ENCODE assay signal across 8 cellular contexts in genomic region chr15:66388057-66388363, GRCh38. TPM values are rescaled to one million over a fixed set of nuclear protein-coding genes. Genes with fewer than 3 reads are reported as not detected.
DNase-seq lines count a peak whose midpoint lies in the region; ATAC-seq lines count a peak whose summit lies in the region.

No MANE protein-coding gene starts in this region.

- peak overlapping the region; percentile 79 to 95 (median 89) for H3K4me3 ChIP-seq in subcutaneous abdominal adipose tissue (ENCODE audit: low read depth in 1 of 5, low read length in 5 of 5)

- ATAC-seq in activated naive CD4-positive, alpha-beta T cell treated with anti-CD3 and anti-CD28 coated beads, Interleukin-2, amount 50 U/mL, for 72 hours: no peak
- no peak for ATAC-seq in GM18517 (IDR thresholded peaks at IDR 0.05; ENCODE audit: unreplicated experiment)

- H3K27me3 Mint-ChIP-seq in T-helper 2 cell treated with Interferon-gamma antibody and Interleukin-4, amounts not matched to agents 5 μg/mL and 100 μg/mL, for 36 hours (ENCODE audit: low read depth): no peaks in the 10 kb centered on the region
- peaks cover 4 to 16% (median 6%) of the 10 kb centered on the region in 3 donors for H3K27me3 Mint-ChIP-seq in immature natural killer cell (ENCODE audit: low read depth in 3 of 3)

- H3K4me1 ChIP-seq in subcutaneous abdominal adipose tissue (ENCODE audit: control insufficient read depth in 5 of 5, insufficient read depth in 5 of 5, low read length in 5 of 5): peaks cover 6 to 45% (median 43%) of the 10 kb centered on the region in 5 donors

- peaks cover 29% of the 10 kb centered on the region for H3K36me3 Mint-ChIP-seq in T-helper 2 cell treated with Interferon-gamma antibody and Interleukin-4, amounts not matched to agents 5 μg/mL and 100 μg/mL, for 36 hours (ENCODE audit: low read depth)
- H3K36me3 Mint-ChIP-seq in activated naive CD4-positive, alpha-beta T cell treated with anti-CD3 and anti-CD28 coated beads, Interleukin-2, amount 50 U/mL, for 72 hours: peaks cover 17 to 47% of the 10 kb centered on the region in 2 donors
- H3K36me3 Mint-ChIP-seq in immature natural killer cell: peaks cover 0 to 5% (median 0%) of the 10 kb centered on the region in 3 donors

- H3K27ac Mint-ChIP-seq in T-helper 2 cell treated with Interferon-gamma antibody and Interleukin-4, amounts not matched to agents 5 μg/mL and 100 μg/mL, for 36 hours: peak overlapping the region; percentile 83
- peak overlapping the region; percentile 89 to 90 for H3K27ac Mint-ChIP-seq in activated naive CD4-positive, alpha-beta T cell treated with anti-CD3 and anti-CD28 coated beads, Interleukin-2, amount 50 U/mL, for 72 hours
- peak overlapping the region; percentile 84 to 93 (median 86) for H3K27ac Mint-ChIP-seq in immature natural killer cell

- peak overlapping the region; percentile 87 to 98 (median 90) for H3K9ac ChIP-seq in subcutaneous abdominal adipose tissue (ENCODE audit: low read length in 5 of 5)

- H3K36me3 ChIP-seq in subcutaneous abdominal adipose tissue (ENCODE audit: control insufficient read depth in 5 of 5, insufficient read depth in 5 of 5, low read length in 5 of 5): peaks cover 0 to 4% (median 0%) of the 10 kb centered on the region in 5 donors

- H3K27ac ChIP-seq in subcutaneous abdominal adipose tissue (ENCODE audit: low read depth, low read length): peak overlapping the region; percentile 94

- no peaks in the 10 kb centered on the region for H3K27me3 ChIP-seq in subcutaneous abdominal adipose tissue (ENCODE audit: control insufficient read depth in 5 of 5, insufficient read depth in 4 of 5, low read length in 5 of 5)

- peaks cover 53% of the 10 kb centered on the region for H3K4me1 Mint-ChIP-seq in T-helper 2 cell treated with Interferon-gamma antibody and Interleukin-4, amounts not matched to agents 5 μg/mL and 100 μg/mL, for 36 hours (ENCODE audit: low read depth)
- peaks cover 57 to 62% of the 10 kb centered on the region in 2 donors for H3K4me1 Mint-ChIP-seq in immature natural killer cell

- no peaks in the 10 kb centered on the region for H3K9me3 Mint-ChIP-seq in T-helper 2 cell treated with Interferon-gamma antibody and Interleukin-4, amounts not matched to agents 5 μg/mL and 100 μg/mL, for 36 hours
- H3K9me3 Mint-ChIP-seq in activated naive CD4-positive, alpha-beta T cell treated with anti-CD3 and anti-CD28 coated beads, Interleukin-2, amount 50 U/mL, for 72 hours: no peaks in the 10 kb centered on the region
- no peaks in the 10 kb centered on the region for H3K9me3 Mint-ChIP-seq in immature natural killer cell

- H3K9me3 ChIP-seq in subcutaneous abdominal adipose tissue (ENCODE audit: control insufficient read depth in 5 of 5, low read length in 5 of 5): no peaks in the 10 kb centered on the region

- no peak for DNase-seq in T-helper 2 cell treated with Interferon-gamma antibody and Interleukin-4, amounts not matched to agents 5 μg/mL and 100 μg/mL, for 36 hours (ENCODE audit: low spot score)
- no peak for DNase-seq in T-helper 2 cell
- no peak for DNase-seq in activated naive CD4-positive, alpha-beta T cell treated with anti-CD3 and anti-CD28 coated beads, Interleukin-2, amount 50 U/mL, for 72 hours (ENCODE audit: low spot score in 2 of 2)
- DNase-seq in immature natural killer cell: no peak
- DNase-seq in iPS-NIHi11 (ENCODE audit: low spot score): no peak
- DNase-seq in NCI-H510A treated with DMSO at 0.1 percent for 48 hours (lab: John Stamatoyannopoulos, UW): no peak

- peak overlapping the region; percentile 97 for H3K4me3 Mint-ChIP-seq in T-helper 2 cell treated with Interferon-gamma antibody and Interleukin-4, amounts not matched to agents 5 μg/mL and 100 μg/mL, for 36 hours
- H3K4me3 Mint-ChIP-seq in immature natural killer cell: peak overlapping the region; percentile 83 to 91 (median 90)

RNA-seq across cellular contexts. Expression of gene MAP2K1, which starts 1.3 kb away (rescaled TPM):
- 100 to 1,000 TPM in 1 of 2 donors, 10 to 100 TPM in 1; 78.8 to 131 TPM for total RNA-seq in activated naive CD4-positive, alpha-beta T cell treated with anti-CD3 and anti-CD28 coated beads, Interleukin-2, amount 50 U/mL, for 72 hours
- 10 to 100 TPM; 30.7 to 58.3 (median 48.9) TPM for polyA plus RNA-seq in immature natural killer cell

RNA-seq across cellular contexts. Expression of gene TIPIN, which starts 31.5 kb away (rescaled TPM):
- 10 to 100 TPM; 27.9 to 36.3 TPM for total RNA-seq in activated naive CD4-positive, alpha-beta T cell treated with anti-CD3 and anti-CD28 coated beads, Interleukin-2, amount 50 U/mL, for 72 hours
- polyA plus RNA-seq in immature natural killer cell: 10 to 100 TPM in 1 of 3 donors, 1 to 10 TPM in 2; 4.0 to 10.2 (median 7.2) TPM
